In the genomic region with DNA sequence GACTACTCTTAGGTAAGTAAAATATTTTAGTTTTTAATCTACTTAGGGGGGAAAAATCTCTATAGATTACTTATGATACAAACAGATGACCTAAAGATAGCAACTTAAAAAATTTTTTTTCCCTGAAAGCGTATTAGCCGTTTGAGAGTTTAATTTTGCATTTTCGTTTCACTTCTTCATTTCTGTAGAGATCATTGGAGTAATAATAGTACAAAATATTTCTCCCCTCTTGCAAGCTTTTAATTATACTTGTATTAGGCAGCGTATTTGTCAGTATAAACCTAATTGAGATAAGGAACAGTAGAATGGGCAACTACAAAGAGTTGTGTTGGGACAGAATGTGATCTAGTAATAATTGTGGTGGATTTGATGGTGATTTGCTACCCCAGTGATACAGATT, we compare ENCODE assay signal across 1 cellular context.
TF ChIP-seq lines count a peak whose summit lies in the region.

No MANE protein-coding gene starts in this region.

TF ChIP-seq in GM23338, 12 proteins besides CTCF, POLR2A, EP300 and RAD21 (continued from another document):
- TF ChIP-seq, protein P1, sequence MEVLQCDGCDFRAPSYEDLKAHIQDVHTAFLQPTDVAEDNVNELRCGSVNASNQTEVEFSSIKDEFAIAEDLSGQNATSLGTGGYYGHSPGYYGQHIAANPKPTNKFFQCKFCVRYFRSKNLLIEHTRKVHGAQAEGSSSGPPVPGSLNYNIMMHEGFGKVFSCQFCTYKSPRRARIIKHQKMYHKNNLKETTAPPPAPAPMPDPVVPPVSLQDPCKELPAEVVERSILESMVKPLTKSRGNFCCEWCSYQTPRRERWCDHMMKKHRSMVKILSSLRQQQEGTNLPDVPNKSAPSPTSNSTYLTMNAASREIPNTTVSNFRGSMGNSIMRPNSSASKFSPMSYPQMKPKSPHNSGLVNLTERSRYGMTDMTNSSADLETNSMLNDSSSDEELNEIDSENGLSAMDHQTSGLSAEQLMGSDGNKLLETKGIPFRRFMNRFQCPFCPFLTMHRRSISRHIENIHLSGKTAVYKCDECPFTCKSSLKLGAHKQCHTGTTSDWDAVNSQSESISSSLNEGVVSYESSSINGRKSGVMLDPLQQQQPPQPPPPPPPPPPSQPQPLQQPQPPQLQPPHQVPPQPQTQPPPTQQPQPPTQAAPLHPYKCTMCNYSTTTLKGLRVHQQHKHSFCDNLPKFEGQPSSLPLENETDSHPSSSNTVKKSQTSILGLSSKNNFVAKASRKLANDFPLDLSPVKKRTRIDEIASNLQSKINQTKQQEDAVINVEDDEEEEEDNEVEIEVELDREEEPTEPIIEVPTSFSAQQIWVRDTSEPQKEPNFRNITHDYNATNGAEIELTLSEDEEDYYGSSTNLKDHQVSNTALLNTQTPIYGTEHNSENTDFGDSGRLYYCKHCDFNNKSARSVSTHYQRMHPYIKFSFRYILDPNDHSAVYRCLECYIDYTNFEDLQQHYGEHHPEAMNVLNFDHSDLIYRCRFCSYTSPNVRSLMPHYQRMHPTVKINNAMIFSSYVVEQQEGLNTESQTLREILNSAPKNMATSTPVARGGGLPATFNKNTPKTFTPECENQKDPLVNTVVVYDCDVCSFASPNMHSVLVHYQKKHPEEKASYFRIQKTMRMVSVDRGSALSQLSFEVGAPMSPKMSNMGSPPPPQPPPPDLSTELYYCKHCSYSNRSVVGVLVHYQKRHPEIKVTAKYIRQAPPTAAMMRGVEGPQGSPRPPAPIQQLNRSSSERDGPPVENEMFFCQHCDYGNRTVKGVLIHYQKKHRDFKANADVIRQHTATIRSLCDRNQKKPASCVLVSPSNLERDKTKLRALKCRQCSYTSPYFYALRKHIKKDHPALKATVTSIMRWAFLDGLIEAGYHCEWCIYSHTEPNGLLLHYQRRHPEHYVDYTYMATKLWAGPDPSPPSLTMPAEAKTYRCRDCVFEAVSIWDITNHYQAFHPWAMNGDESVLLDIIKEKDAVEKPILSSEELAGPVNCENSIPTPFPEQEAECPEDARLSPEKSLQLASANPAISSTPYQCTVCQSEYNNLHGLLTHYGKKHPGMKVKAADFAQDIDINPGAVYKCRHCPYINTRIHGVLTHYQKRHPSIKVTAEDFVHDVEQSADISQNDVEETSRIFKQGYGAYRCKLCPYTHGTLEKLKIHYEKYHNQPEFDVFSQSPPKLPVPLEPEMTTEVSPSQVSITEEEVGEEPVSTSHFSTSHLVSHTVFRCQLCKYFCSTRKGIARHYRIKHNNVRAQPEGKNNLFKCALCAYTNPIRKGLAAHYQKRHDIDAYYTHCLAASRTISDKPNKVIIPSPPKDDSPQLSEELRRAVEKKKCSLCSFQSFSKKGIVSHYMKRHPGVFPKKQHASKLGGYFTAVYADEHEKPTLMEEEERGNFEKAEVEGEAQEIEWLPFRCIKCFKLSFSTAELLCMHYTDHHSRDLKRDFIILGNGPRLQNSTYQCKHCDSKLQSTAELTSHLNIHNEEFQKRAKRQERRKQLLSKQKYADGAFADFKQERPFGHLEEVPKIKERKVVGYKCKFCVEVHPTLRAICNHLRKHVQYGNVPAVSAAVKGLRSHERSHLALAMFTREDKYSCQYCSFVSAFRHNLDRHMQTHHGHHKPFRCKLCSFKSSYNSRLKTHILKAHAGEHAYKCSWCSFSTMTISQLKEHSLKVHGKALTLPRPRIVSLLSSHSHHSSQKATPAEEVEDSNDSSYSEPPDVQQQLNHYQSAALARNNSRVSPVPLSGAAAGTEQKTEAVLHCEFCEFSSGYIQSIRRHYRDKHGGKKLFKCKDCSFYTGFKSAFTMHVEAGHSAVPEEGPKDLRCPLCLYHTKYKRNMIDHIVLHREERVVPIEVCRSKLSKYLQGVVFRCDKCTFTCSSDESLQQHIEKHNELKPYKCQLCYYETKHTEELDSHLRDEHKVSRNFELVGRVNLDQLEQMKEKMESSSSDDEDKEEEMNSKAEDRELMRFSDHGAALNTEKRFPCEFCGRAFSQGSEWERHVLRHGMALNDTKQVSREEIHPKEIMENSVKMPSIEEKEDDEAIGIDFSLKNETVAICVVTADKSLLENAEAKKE (CRISPR knock-in tag; IDR thresholded peaks at IDR 0.05) = no peak
- TF ChIP-seq NANOG (IDR thresholded peaks at IDR 0.05; ENCODE audit: borderline replicate concordance) = no peak
- no peak for TF ChIP-seq STAT1 (IDR thresholded peaks at IDR 0.05; ENCODE audit: unreplicated experiment)
- TF ChIP-seq, protein P2, sequence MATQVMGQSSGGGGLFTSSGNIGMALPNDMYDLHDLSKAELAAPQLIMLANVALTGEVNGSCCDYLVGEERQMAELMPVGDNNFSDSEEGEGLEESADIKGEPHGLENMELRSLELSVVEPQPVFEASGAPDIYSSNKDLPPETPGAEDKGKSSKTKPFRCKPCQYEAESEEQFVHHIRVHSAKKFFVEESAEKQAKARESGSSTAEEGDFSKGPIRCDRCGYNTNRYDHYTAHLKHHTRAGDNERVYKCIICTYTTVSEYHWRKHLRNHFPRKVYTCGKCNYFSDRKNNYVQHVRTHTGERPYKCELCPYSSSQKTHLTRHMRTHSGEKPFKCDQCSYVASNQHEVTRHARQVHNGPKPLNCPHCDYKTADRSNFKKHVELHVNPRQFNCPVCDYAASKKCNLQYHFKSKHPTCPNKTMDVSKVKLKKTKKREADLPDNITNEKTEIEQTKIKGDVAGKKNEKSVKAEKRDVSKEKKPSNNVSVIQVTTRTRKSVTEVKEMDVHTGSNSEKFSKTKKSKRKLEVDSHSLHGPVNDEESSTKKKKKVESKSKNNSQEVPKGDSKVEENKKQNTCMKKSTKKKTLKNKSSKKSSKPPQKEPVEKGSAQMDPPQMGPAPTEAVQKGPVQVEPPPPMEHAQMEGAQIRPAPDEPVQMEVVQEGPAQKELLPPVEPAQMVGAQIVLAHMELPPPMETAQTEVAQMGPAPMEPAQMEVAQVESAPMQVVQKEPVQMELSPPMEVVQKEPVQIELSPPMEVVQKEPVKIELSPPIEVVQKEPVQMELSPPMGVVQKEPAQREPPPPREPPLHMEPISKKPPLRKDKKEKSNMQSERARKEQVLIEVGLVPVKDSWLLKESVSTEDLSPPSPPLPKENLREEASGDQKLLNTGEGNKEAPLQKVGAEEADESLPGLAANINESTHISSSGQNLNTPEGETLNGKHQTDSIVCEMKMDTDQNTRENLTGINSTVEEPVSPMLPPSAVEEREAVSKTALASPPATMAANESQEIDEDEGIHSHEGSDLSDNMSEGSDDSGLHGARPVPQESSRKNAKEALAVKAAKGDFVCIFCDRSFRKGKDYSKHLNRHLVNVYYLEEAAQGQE (IDR thresholded peaks at IDR 0.05; ENCODE audit: unreplicated experiment) = no peak
- TF ChIP-seq ZNF114 (CRISPR knock-in tag; IDR thresholded peaks at IDR 0.05) = no peak
TF ChIP-seq in GM23338: peak in this region for 0.
